ENCODE assay signal across 9 cellular contexts in genomic region chr3:37996785-37997301, GRCh38. TPM values are rescaled to one million over a fixed set of nuclear protein-coding genes. Genes with fewer than 3 reads are reported as not detected.
A peak's percentile ranks its signal among the peaks of the same experiment; 100 is the strongest.
DNase-seq lines count a peak whose midpoint lies in the region; ATAC-seq and TF ChIP-seq lines count a peak whose summit lies in the region.
"Had no signal": no experiment of that assay in that cellular context is flagged by ENCODE, and none has a peak within 500 bp of the region (broad histone marks: within the 10 kb centered on the region; RNA-seq: fewer than 3 reads in every experiment).

No MANE protein-coding gene starts in this region.

- TF ChIP-seq CTCF in Peyer's patch (IDR thresholded peaks at IDR 0.05) (peak; percentile 81 to 99 (median 96)), fibroblast of mammary gland (conservative IDR thresholded peaks at IDR 0.05; ENCODE audit: control insufficient read depth, insufficient read depth, low read depth, low read length) (peak; percentile 98), testis (IDR thresholded peaks at IDR 0.05) (peak; percentile 90 to 94 (median 93))

- H3K4me3 ChIP-seq in Peyer's patch (no peak overlapping the region), fibroblast of mammary gland (ENCODE audit: control insufficient read depth, low read depth, low read length) (no peak overlapping the region), testis (no peak overlapping the region)

- 42 to 70% methylated on average over 7 of the region's 7 CpGs for WGBS in testis, 2 donors

- H3K36me3 ChIP-seq in Peyer's patch: peaks cover 0 to 45% (median 0%) of the 10 kb centered on the region in 3 donors
- no peaks in the 10 kb centered on the region for H3K36me3 ChIP-seq in testis (ENCODE audit: low read depth, missing control alignments)

- H3K4me1 ChIP-seq in Peyer's patch (peaks cover 9 to 58% (median 13%) of the 10 kb centered on the region in 4 donors), testis (peaks cover 25% of the 10 kb centered on the region)

- peak in 1 of 2 donors; percentile 31 for TF ChIP-seq POLR2A in Peyer's patch (IDR thresholded peaks at IDR 0.05)
- TF ChIP-seq POLR2A in testis (IDR thresholded peaks at IDR 0.05): no peak

- H3K9me3 ChIP-seq in Peyer's patch (no peaks in the 10 kb centered on the region), testis (no peaks in the 10 kb centered on the region)

- H3K27me3 ChIP-seq in Peyer's patch (no peaks in the 10 kb centered on the region), testis (no peaks in the 10 kb centered on the region)

- H3K27ac ChIP-seq in Peyer's patch: peak overlapping the region in 2 of 4 donors; percentile 19 to 28
- H3K27ac ChIP-seq in testis: no peak overlapping the region
- H3K27ac ChIP-seq: epithelial cell of prostate had no signal

- peak; percentile 47 for ATAC-seq in GM21381 (IDR thresholded peaks at IDR 0.05; ENCODE audit: unreplicated experiment)

- intact Hi-C loops in testis (cut with DNase I; ENCODE audit: low total_unique reads): no loop called here

- DNase-seq in DMS114 treated with DMSO at 0.1 percent for 48 hours (lab: John Stamatoyannopoulos, UW; ENCODE audit: unreplicated experiment): peak; percentile 54
- DNase-seq in HS-27A (ENCODE audit: low read depth): peak; percentile 52
- DNase-seq in Peyer's patch: peak; percentile 80 to 93 (median 86)
- DNase-seq in activated T-cell treated with anti-CD3 and anti-CD28 coated beads, Interleukin-2, amount 50 U/mL, for 1 hour: peak; percentile 80
- DNase-seq in fibroblast of mammary gland (ENCODE audit: low read depth): peak; percentile 81
- DNase-seq in nucleus accumbens (lab: John Stamatoyannopoulos, UW): peak in 30 of 56 donors; percentile 11 to 76 (median 34)
- peak; percentile 82 for DNase-seq in testis

RNA-seq across cellular contexts. Expression of gene VILL, which starts 6.3 kb away (rescaled TPM):
- total RNA-seq in Peyer's patch (100 to 1,000 TPM in 3 of 4 donors, 10 to 100 TPM in 1; 59.4 to 309 (median 230) TPM), testis (10 to 100 TPM; 16.3 to 17.4 TPM)
- polyA plus RNA-seq in testis (ENCODE audit: insufficient read depth, low read depth, low replicate concordance): 9.5 TPM

RNA-seq across cellular contexts. Expression of gene PLCD1, which starts 32.6 kb away (rescaled TPM):
- total RNA-seq in Peyer's patch: 10 to 100 TPM; 36.6 to 47.0 (median 40.5) TPM
- 100 to 1,000 TPM; 155 to 228 TPM for total RNA-seq in testis
- polyA plus RNA-seq in testis (ENCODE audit: insufficient read depth, low read depth, low replicate concordance): 88.4 TPM

RNA-seq across cellular contexts. Expression of gene DLEC1, which starts 42.2 kb away (rescaled TPM):
- 1 to 10 TPM in 1 of 4 donors, under 1 TPM in 3; 0.18 to 2.2 (median 0.75) TPM for total RNA-seq in Peyer's patch
- total RNA-seq in testis: 10 to 100 TPM; 32.3 to 40.8 TPM
- 36.9 TPM for polyA plus RNA-seq in testis (ENCODE audit: insufficient read depth, low read depth, low replicate concordance)

Comparison
In these comparisons a context has a peak if more than half of its experiments do, and no peak if none do; other contexts are left out.
1. DNase-seq: peak in every context shown above with its lines; median percentile 86 in Peyer's patch; 82 in testis; 81 in fibroblast of mammary gland; 80 in activated T-cell treated with anti-CD3 and anti-CD28 coated beads, Interleukin-2, amount 50 U/mL, for 1 hour; 54 in DMS114 treated with DMSO at 0.1 percent for 48 hours; 52 in HS-27A; 34 in nucleus accumbens.
2. RNA of gene DLEC1, which starts 42.2 kb away (total RNA-seq): 32.3 to 40.8 TPM in testis; 0.18 to 2.2 TPM in Peyer's patch; every median in the first group is over 10 times any median in the second.
3. Peak in every context shown above with its lines, with median percentiles within 50 percentile points of each other: CTCF ChIP-seq.